Comparison of ENCODE assay signal across 8 cellular contexts in genomic region chr7:79451580-79451979, GRCh38. TPM values are rescaled to one million over a fixed set of nuclear protein-coding genes. Genes with fewer than 3 reads are reported as not detected.
DNase-seq lines count a peak whose midpoint lies in the region; ATAC-seq and TF ChIP-seq lines count a peak whose summit lies in the region.

No MANE protein-coding gene starts in this region.

- peak overlapping the region; percentile 94 for H3K4me3 Mint-ChIP-seq in neural crest cell

- ATAC-seq in HG03439 (IDR thresholded peaks at IDR 0.05; ENCODE audit: unreplicated experiment) = no peak
- no peak for ATAC-seq in HG02870 (IDR thresholded peaks at IDR 0.05; ENCODE audit: unreplicated experiment)

- TF ChIP-seq EP300 in esophagus muscularis mucosa (IDR thresholded peaks at IDR 0.05) = no peak

- TF ChIP-seq CTCF in AG04449 (IDR thresholded peaks at IDR 0.05; ENCODE audit: insufficient read depth, low read length, missing control alignments) = no peak
- no peak for TF ChIP-seq CTCF in esophagus muscularis mucosa (IDR thresholded peaks at IDR 0.05)
- no peak for TF ChIP-seq CTCF in neural crest cell (conservative IDR thresholded peaks at IDR 0.05)

- no peaks in the 10 kb centered on the region for H3K27me3 ChIP-seq in esophagus muscularis mucosa

- H3K27ac ChIP-seq in esophagus muscularis mucosa (replicated peaks in 1 of 4) = peak overlapping the region; percentile 94 to 96 (median 95)

- peak overlapping the region; percentile 80 for H3K4me3 ChIP-seq in AG04449 (ENCODE audit: low read depth, low read length)
- peak overlapping the region; percentile 76 to 81 (median 79) for H3K4me3 ChIP-seq in esophagus muscularis mucosa

- POLR2A ChIA-PET in AG04449 (lab: Yijun Ruan, JAX) = interaction anchor here (1.0 kb wide), 1 partner anchor 14 kb away, joined by 3 read pairs; no protein-coding TSS in a partner anchor

- H3K4me1 Mint-ChIP-seq in neural crest cell = peaks cover 37% of the 10 kb centered on the region

- H3K36me3 Mint-ChIP-seq in neural crest cell (ENCODE audit: low read depth) = no peaks in the 10 kb centered on the region

- H3K9me3 Mint-ChIP-seq in neural crest cell = no peaks in the 10 kb centered on the region

- no peak overlapping the region for H3K27ac Mint-ChIP-seq in neural crest cell (ENCODE audit: unreplicated experiment)

- H3K9me3 ChIP-seq in esophagus muscularis mucosa = no peaks in the 10 kb centered on the region

- CTCF ChIA-PET in AG04449 (lab: Yijun Ruan, JAX) = interaction anchor here (1.0 to 1.2 kb wide), 2 partner anchors 11 to 153 kb away, joined by 3 to 4 read pairs; no protein-coding TSS in a partner anchor

- H3K27me3 Mint-ChIP-seq in neural crest cell (ENCODE audit: low read depth) = peaks cover 3% of the 10 kb centered on the region

- no peak for TF ChIP-seq POLR2A in esophagus muscularis mucosa (IDR thresholded peaks at IDR 0.05; ENCODE audit: low read depth)

- DNase-seq in AG04449 (ENCODE audit: low read depth, low spot score) = no peak
- DNase-seq in esophagus muscularis mucosa (ENCODE audit: extremely low spot score) = no peak
- DNase-seq in neural crest cell (ENCODE audit: low read depth, low spot score) = no peak
- no peak for DNase-seq in SKM-1 (lab: John Stamatoyannopoulos, UW; ENCODE audit: unreplicated experiment)
- no peak for DNase-seq in KG1 (lab: John Stamatoyannopoulos, UW)

- intact Hi-C loops in esophagus muscularis mucosa (cut with DNase I) = loop anchor here (5.0 to 10.0 kb wide), 2 partner anchors 47 to 144 kb away; no protein-coding TSS in a partner anchor

- WGBS in esophagus muscularis mucosa = 40% methylated on average over 8 of the region's 8 CpGs

- H3K4me1 ChIP-seq in esophagus muscularis mucosa = peaks cover 11 to 30% (median 27%) of the 10 kb centered on the region in 4 donors

- H3K36me3 ChIP-seq in esophagus muscularis mucosa = no peaks in the 10 kb centered on the region

TF ChIP-seq in PFSK-1, 5 proteins besides CTCF, POLR2A, EP300 and RAD21:
- peak; percentile 36; the same call in 1 of the 2 replicates for TF ChIP-seq SIN3A (IDR thresholded peaks at IDR 0.05; ENCODE audit: borderline replicate concordance, insufficient read depth, low read length)
- TF ChIP-seq REST (IDR thresholded peaks at IDR 0.05; ENCODE audit: insufficient read depth in 1 of 2, low read depth in 2 of 2, low read length in 2 of 2) = no peak

RNA-seq across cellular contexts. Expression of gene MAGI2, which starts 1.9 kb away (rescaled TPM):
- polyA plus RNA-seq in PFSK-1 (2012; ENCODE audit: insufficient read length, low read depth) = 7.5 TPM
- 10 to 100 TPM; 14.4 to 22.3 (median 21.2) TPM for total RNA-seq in esophagus muscularis mucosa
- total RNA-seq in neural crest cell = 10.0 and 10.1 TPM in 2 replicates
